11 cellular contexts compared by ENCODE assay signal in the genomic region with DNA sequence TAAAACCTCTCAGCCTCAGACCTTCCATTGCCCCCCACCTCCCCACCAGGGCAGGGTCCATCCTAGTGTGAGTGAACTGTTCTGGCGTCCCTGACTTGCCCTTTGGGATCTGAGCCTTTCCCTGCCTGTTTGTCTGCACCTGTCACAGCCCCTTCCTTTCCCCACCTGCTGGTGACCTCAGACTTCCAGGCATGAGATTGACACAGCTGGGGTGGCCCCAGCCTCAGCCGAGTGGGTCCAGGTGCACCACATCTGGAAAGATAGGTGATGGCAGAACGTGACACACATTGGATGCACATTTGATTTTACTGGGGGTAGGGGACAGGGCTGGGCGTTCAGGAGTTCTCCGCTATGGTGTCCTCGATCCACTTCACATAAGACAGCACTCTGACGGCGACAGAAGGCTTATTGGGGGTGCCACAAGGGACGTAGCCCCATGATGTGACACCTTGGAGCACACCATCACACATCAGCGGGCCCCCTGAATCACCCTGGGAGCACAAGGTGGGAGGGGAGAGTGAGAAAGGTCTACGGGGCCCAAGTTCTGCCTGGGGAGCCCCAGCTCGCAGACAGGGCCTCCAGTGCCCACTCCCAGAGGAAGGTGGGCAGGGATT. TPM values are rescaled to one million over a fixed set of nuclear protein-coding genes. Genes with fewer than 3 reads are reported as not detected.
DNase-seq lines count a peak whose midpoint lies in the region; ATAC-seq and TF ChIP-seq lines count a peak whose summit lies in the region.
"Had no signal": no experiment of that assay in that cellular context is flagged by ENCODE, and none has a peak within 500 bp of the region (broad histone marks: within the 10 kb centered on the region; RNA-seq: fewer than 3 reads in every experiment).

No MANE protein-coding gene starts in this region.

- H3K27me3 Mint-ChIP-seq in activated CD4-positive, alpha-beta memory T cell treated with anti-CD3 and anti-CD28 coated beads, Interleukin-2, amount 10 ng/mL, durations not matched to agents 7 days and 5 days: peaks cover 33% of the 10 kb centered on the region
- H3K27me3 Mint-ChIP-seq in natural killer cell treated with Interleukin-12 subunit alpha and Interleukin-12 subunit beta and Interleukin-15 and Interleukin-18, amount 100 ng/mL, for 72 hours: peaks cover 60 to 82% of the 10 kb centered on the region in 2 donors

- DNase-seq in NCI-H748 (lab: John Stamatoyannopoulos, UW; ENCODE audit: unreplicated experiment) (peak; percentile 72), NCI-H748 treated with DMSO at 0.1 percent for 48 hours (lab: John Stamatoyannopoulos, UW) (no peak), GM13976 (ENCODE audit: low spot score) (peak; percentile 39), GM03348 (ENCODE audit: low spot score) (no peak), amygdala (lab: John Stamatoyannopoulos, UW) (no peak), putamen (ENCODE audit: low spot score) (no peak)
- no peak for DNase-seq in activated CD4-positive, alpha-beta memory T cell treated with anti-CD3 and anti-CD28 coated beads, Interleukin-2, amount 10 ng/mL, durations not matched to agents 7 days and 5 days
- no peak for DNase-seq in natural killer cell treated with Interleukin-12 subunit alpha and Interleukin-12 subunit beta and Interleukin-15 and Interleukin-18, amount 100 ng/mL, for 72 hours (ENCODE audit: low spot score)
- DNase-seq: activated CD8-positive, alpha-beta memory T cell treated with anti-CD3 and anti-CD28 coated beads, Interleukin-2, amount 50 U/mL, for 4 hours had no signal

- H3K27ac Mint-ChIP-seq in activated CD4-positive, alpha-beta memory T cell treated with anti-CD3 and anti-CD28 coated beads, Interleukin-2, amount 10 ng/mL, durations not matched to agents 7 days and 5 days: no peak overlapping the region
- H3K27ac Mint-ChIP-seq in natural killer cell treated with Interleukin-12 subunit alpha and Interleukin-12 subunit beta and Interleukin-15 and Interleukin-18, amount 100 ng/mL, for 72 hours: no peak overlapping the region

- CTCF ChIA-PET in activated CD4-positive, alpha-beta memory T cell treated with anti-CD3 and anti-CD28 coated beads, Interleukin-2, amount 10 ng/mL, durations not matched to agents 7 days and 5 days (lab: Charles Lee): no interaction called here

- in situ Hi-C loops in GM13976 (cut with MboI; ENCODE audit: low sequenced_read_pairs, unreplicated experiment): no loop called here

- POLR2A ChIA-PET in activated CD4-positive, alpha-beta memory T cell treated with anti-CD3 and anti-CD28 coated beads, Interleukin-2, amount 10 ng/mL, durations not matched to agents 7 days and 5 days (lab: Charles Lee): interaction anchor here (1.7 kb wide), 1 partner anchor 14 kb away, joined by 7 read pairs; no protein-coding TSS in a partner anchor

- no peak for TF ChIP-seq CTCF in GM13976 (IDR thresholded peaks at IDR 0.05; ENCODE audit: borderline replicate concordance, control extremely low read depth, extremely low read depth, insufficient read depth, missing control alignments)

- peak overlapping the region; percentile 69 for H3K4me3 Mint-ChIP-seq in activated CD4-positive, alpha-beta memory T cell treated with anti-CD3 and anti-CD28 coated beads, Interleukin-2, amount 10 ng/mL, durations not matched to agents 7 days and 5 days
- peak overlapping the region; percentile 50 for H3K4me3 Mint-ChIP-seq in natural killer cell treated with Interleukin-12 subunit alpha and Interleukin-12 subunit beta and Interleukin-15 and Interleukin-18, amount 100 ng/mL, for 72 hours

- no peaks in the 10 kb centered on the region for H3K36me3 Mint-ChIP-seq in activated CD4-positive, alpha-beta memory T cell treated with anti-CD3 and anti-CD28 coated beads, Interleukin-2, amount 10 ng/mL, durations not matched to agents 7 days and 5 days (ENCODE audit: low read depth)
- H3K36me3 Mint-ChIP-seq in natural killer cell treated with Interleukin-12 subunit alpha and Interleukin-12 subunit beta and Interleukin-15 and Interleukin-18, amount 100 ng/mL, for 72 hours: no peaks in the 10 kb centered on the region

- no peak for ATAC-seq in natural killer cell treated with Interleukin-12 subunit alpha and Interleukin-12 subunit beta and Interleukin-15 and Interleukin-18, amount 100 ng/mL, for 72 hours

- H3K4me1 Mint-ChIP-seq in activated CD4-positive, alpha-beta memory T cell treated with anti-CD3 and anti-CD28 coated beads, Interleukin-2, amount 10 ng/mL, durations not matched to agents 7 days and 5 days: peaks cover 43% of the 10 kb centered on the region
- H3K4me1 Mint-ChIP-seq in natural killer cell treated with Interleukin-12 subunit alpha and Interleukin-12 subunit beta and Interleukin-15 and Interleukin-18, amount 100 ng/mL, for 72 hours (ENCODE audit: low read depth in 2 of 2): peaks cover 10 to 11% of the 10 kb centered on the region in 2 donors

- peaks cover 3% of the 10 kb centered on the region for H3K9me3 Mint-ChIP-seq in activated CD4-positive, alpha-beta memory T cell treated with anti-CD3 and anti-CD28 coated beads, Interleukin-2, amount 10 ng/mL, durations not matched to agents 7 days and 5 days
- no peaks in the 10 kb centered on the region for H3K9me3 Mint-ChIP-seq in natural killer cell treated with Interleukin-12 subunit alpha and Interleukin-12 subunit beta and Interleukin-15 and Interleukin-18, amount 100 ng/mL, for 72 hours

RNA-seq across cellular contexts. Expression of a gene that starts 4.6 kb away (rescaled TPM):
- total RNA-seq in activated CD4-positive, alpha-beta memory T cell treated with anti-CD3 and anti-CD28 coated beads, Interleukin-2, amount 10 ng/mL, durations not matched to agents 7 days and 5 days: 1 to 10 TPM; 2.2 to 2.6 TPM
- not detected for total RNA-seq in natural killer cell treated with Interleukin-12 subunit alpha and Interleukin-12 subunit beta and Interleukin-15 and Interleukin-18, amount 100 ng/mL, for 72 hours
- total RNA-seq: Daoy had no signal

RNA-seq across cellular contexts. Expression of a gene that starts 14.4 kb away (rescaled TPM):
- total RNA-seq in activated CD4-positive, alpha-beta memory T cell treated with anti-CD3 and anti-CD28 coated beads, Interleukin-2, amount 10 ng/mL, durations not matched to agents 7 days and 5 days: not detected
- total RNA-seq in natural killer cell treated with Interleukin-12 subunit alpha and Interleukin-12 subunit beta and Interleukin-15 and Interleukin-18, amount 100 ng/mL, for 72 hours: not detected
- total RNA-seq: Daoy, stomach had no signal

RNA-seq across cellular contexts. Expression of a gene that starts 28.8 kb away (rescaled TPM):
- not detected for total RNA-seq in activated CD4-positive, alpha-beta memory T cell treated with anti-CD3 and anti-CD28 coated beads, Interleukin-2, amount 10 ng/mL, durations not matched to agents 7 days and 5 days
- total RNA-seq in natural killer cell treated with Interleukin-12 subunit alpha and Interleukin-12 subunit beta and Interleukin-15 and Interleukin-18, amount 100 ng/mL, for 72 hours: not detected
- total RNA-seq: Daoy, stomach had no signal

RNA-seq across cellular contexts. Expression of a gene that starts 35.7 kb away (rescaled TPM):
- total RNA-seq in activated CD4-positive, alpha-beta memory T cell treated with anti-CD3 and anti-CD28 coated beads, Interleukin-2, amount 10 ng/mL, durations not matched to agents 7 days and 5 days: not detected
- not detected for total RNA-seq in natural killer cell treated with Interleukin-12 subunit alpha and Interleukin-12 subunit beta and Interleukin-15 and Interleukin-18, amount 100 ng/mL, for 72 hours
- total RNA-seq: Daoy had no signal

RNA-seq across cellular contexts. Expression of a gene that starts 48.7 kb away (rescaled TPM):
- total RNA-seq in activated CD4-positive, alpha-beta memory T cell treated with anti-CD3 and anti-CD28 coated beads, Interleukin-2, amount 10 ng/mL, durations not matched to agents 7 days and 5 days: not detected
- not detected for total RNA-seq in natural killer cell treated with Interleukin-12 subunit alpha and Interleukin-12 subunit beta and Interleukin-15 and Interleukin-18, amount 100 ng/mL, for 72 hours
- total RNA-seq: Daoy, stomach had no signal

Comparison
In these comparisons a context has a peak if more than half of its experiments do, and no peak if none do; other contexts are left out.
1. DNase-seq: peak in NCI-H748 (single experiment) and GM13976 (single experiment); none in NCI-H748 treated with DMSO at 0.1 percent for 48 hours (single experiment), activated CD4-positive, alpha-beta memory T cell treated with anti-CD3 and anti-CD28 coated beads, Interleukin-2, amount 10 ng/mL, durations not matched to agents 7 days and 5 days (single experiment), natural killer cell treated with Interleukin-12 subunit alpha and Interleukin-12 subunit beta and Interleukin-15 and Interleukin-18, amount 100 ng/mL, for 72 hours (single experiment), GM03348 (single experiment), amygdala (0 of 56) and putamen (single experiment).